Comparison of ENCODE assay signal across 8 cellular contexts in the genomic region with DNA sequence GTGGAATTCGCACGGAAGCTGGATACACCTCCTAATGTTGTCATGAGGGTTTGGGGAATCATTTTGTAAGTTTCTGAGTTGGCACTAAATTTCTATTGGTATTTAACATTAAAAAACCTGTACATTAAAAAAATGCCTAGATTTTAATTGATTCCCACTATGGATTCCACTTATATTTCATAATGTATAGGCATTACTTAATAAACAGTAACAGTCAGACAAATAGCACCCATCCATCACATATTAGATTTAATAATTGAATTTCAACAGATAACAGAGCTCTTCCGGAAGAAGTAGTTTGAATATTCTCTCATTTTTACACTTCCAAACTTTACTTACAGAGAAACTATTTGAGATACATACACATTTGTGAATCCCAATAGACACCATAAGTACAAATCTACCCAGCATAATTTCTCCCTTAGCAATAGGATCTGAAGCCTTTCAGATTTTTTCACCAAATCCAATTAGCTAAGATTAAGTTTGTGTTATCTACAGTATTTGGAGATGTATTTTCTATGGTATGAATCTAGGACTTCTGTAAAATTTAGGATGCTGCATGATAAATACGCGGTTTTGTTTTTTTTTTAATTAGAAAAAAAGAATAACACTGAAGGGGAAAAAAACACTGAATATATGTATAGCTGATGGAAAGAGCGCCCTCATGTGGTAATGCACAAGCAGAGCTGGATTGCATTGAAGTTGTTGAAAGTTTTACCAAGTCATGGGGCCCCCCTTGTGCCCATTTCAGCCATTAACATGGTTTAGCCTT. TPM values are rescaled to one million over a fixed set of nuclear protein-coding genes. Genes with fewer than 3 reads are reported as not detected.
DNase-seq lines count a peak whose midpoint lies in the region; ATAC-seq and TF ChIP-seq lines count a peak whose summit lies in the region.

No MANE protein-coding gene starts in this region.

- no peak overlapping the region for H2AFZ ChIP-seq in OCI-LY1 (ENCODE audit: low read length)

- H3K4me3 Mint-ChIP-seq in endodermal cell, result no peak overlapping the region

- H3K79me2 ChIP-seq in OCI-LY1 (ENCODE audit: insufficient read depth, low read length), result no peaks in the 10 kb centered on the region

- intact Hi-C loops in prostate gland (cut with DNase I), result no loop called here

- TF ChIP-seq CTCF in OCI-LY1 (IDR thresholded peaks at IDR 0.05; ENCODE audit: low read length), result peak; percentile 85
- TF ChIP-seq CTCF in endodermal cell (conservative IDR thresholded peaks at IDR 0.05), result peak; percentile 95
- peak in 3 of 4 experiments; percentile 17 to 58 (median 40) for TF ChIP-seq CTCF in prostate gland (IDR thresholded peaks at IDR 0.05)

- no peak overlapping the region for H3K9ac ChIP-seq in OCI-LY1 (ENCODE audit: low read length)
- H3K9ac ChIP-seq in endodermal cell (ENCODE audit: extremely low read depth, low read length, poor library complexity, severe bottlenecking), result no peak overlapping the region

- no peak overlapping the region for H3K27ac Mint-ChIP-seq in endodermal cell

- H3K4me1 ChIP-seq in OCI-LY1 (ENCODE audit: insufficient read depth, low read length, severe bottlenecking) (no peaks in the 10 kb centered on the region), endodermal cell (ENCODE audit: control insufficient read depth, insufficient read depth, low read length) (no peaks in the 10 kb centered on the region), prostate gland (replicated peaks) (no peaks in the 10 kb centered on the region)

- no peaks in the 10 kb centered on the region for H3K9me3 Mint-ChIP-seq in endodermal cell

- 22 to 45% methylated on average over 2 to 6 of the region's 6 CpGs for WGBS in endodermal cell (ENCODE audit: insufficient coverage in 1 of 2, insufficient read length in 1 of 2), 2 experiments
- 53% methylated on average over 6 of the region's 6 CpGs for WGBS in prostate gland

- H3K36me3 ChIP-seq in OCI-LY1 (ENCODE audit: insufficient read depth, low read length) (no peaks in the 10 kb centered on the region), endodermal cell (ENCODE audit: control insufficient read depth, insufficient read depth, low read length) (no peaks in the 10 kb centered on the region), prostate gland (no peaks in the 10 kb centered on the region)

- H3K4me1 Mint-ChIP-seq in endodermal cell, result peaks cover 9% of the 10 kb centered on the region

- H3K36me3 Mint-ChIP-seq in endodermal cell (ENCODE audit: low read depth), result no peaks in the 10 kb centered on the region

- H3K27me3 Mint-ChIP-seq in endodermal cell (ENCODE audit: insufficient read depth), result no peaks in the 10 kb centered on the region

- TF ChIP-seq POLR2A in prostate gland (IDR thresholded peaks at IDR 0.05), result no peak

- H3K27me3 ChIP-seq in OCI-LY1 (ENCODE audit: insufficient read depth, low read length) (no peaks in the 10 kb centered on the region), endodermal cell (ENCODE audit: control insufficient read depth, insufficient read depth, low read length, poor library complexity, severe bottlenecking) (no peaks in the 10 kb centered on the region), prostate gland (replicated peaks; ENCODE audit: insufficient read depth) (no peaks in the 10 kb centered on the region)

- H3K4me3 ChIP-seq in OCI-LY1 (ENCODE audit: low read depth, low read length, poor library complexity, severe bottlenecking), result no peak overlapping the region
- no peak overlapping the region for H3K4me3 ChIP-seq in endodermal cell (ENCODE audit: low read length)
- no peak overlapping the region for H3K4me3 ChIP-seq in prostate gland

- ATAC-seq in GM19023 (IDR thresholded peaks at IDR 0.05; ENCODE audit: unreplicated experiment) (peak; percentile 52), HG03196 (IDR thresholded peaks at IDR 0.05; ENCODE audit: unreplicated experiment) (peak; percentile 73)

- H3F3A ChIP-seq in OCI-LY1 (ENCODE audit: insufficient read depth, low read length), result no peaks in the 10 kb centered on the region

- H3K27ac ChIP-seq in OCI-LY1 (ENCODE audit: low read depth, low read length, poor library complexity, severe bottlenecking) (no peak overlapping the region), endodermal cell (ENCODE audit: low read depth, low read length) (no peak overlapping the region), prostate gland (no peak overlapping the region)

- DNase-seq in DMS114 treated with DMSO at 0.1 percent for 48 hours (lab: John Stamatoyannopoulos, UW; ENCODE audit: unreplicated experiment) (peak; percentile 20), endodermal cell (peak; percentile 71), prostate gland (ENCODE audit: low spot score) (no peak), anterior cingulate cortex (lab: John Stamatoyannopoulos, UW) (no peak), activated gamma-delta T cell treated with Interleukin-2 at 50 U/mL for 16 hours (no peak)

- no peaks in the 10 kb centered on the region for H4K20me1 ChIP-seq in OCI-LY1 (ENCODE audit: insufficient read depth, low read length)

- no peaks in the 10 kb centered on the region for H3K9me2 ChIP-seq in OCI-LY1 (ENCODE audit: low read depth, low read length)

- no peak overlapping the region for H3K4me2 ChIP-seq in OCI-LY1 (ENCODE audit: low read length)

- H3K9me3 ChIP-seq in OCI-LY1 (ENCODE audit: low read length), result no peaks in the 10 kb centered on the region
- no peaks in the 10 kb centered on the region for H3K9me3 ChIP-seq in endodermal cell (ENCODE audit: control insufficient read depth, low read length)
- no peaks in the 10 kb centered on the region for H3K9me3 ChIP-seq in prostate gland

RNA-seq across cellular contexts. Expression of a gene that starts 12.2 kb away (rescaled TPM):
- total RNA-seq in endodermal cell, result not detected
- 0.39 TPM for polyA plus RNA-seq in endodermal cell (2013, experiment 1 of 2)
- polyA plus RNA-seq in endodermal cell (2013, experiment 2 of 2), result 0.54 TPM
- 1 to 10 TPM in 1 of 2 donors, not detected in 1; 2.8 TPM for total RNA-seq in prostate gland

RNA-seq across cellular contexts. Expression of a gene that starts 29.3 kb away (rescaled TPM):
- total RNA-seq in endodermal cell, result not detected
- polyA plus RNA-seq in endodermal cell (2013, experiment 1 of 2), result not detected
- polyA plus RNA-seq in endodermal cell (2013, experiment 2 of 2), result not detected
- total RNA-seq in prostate gland, result under 1 TPM in 1 of 2 donors, not detected in 1; 0.23 TPM

RNA-seq across cellular contexts. Expression of a gene that starts 42.6 kb away (rescaled TPM):
- not detected for total RNA-seq in endodermal cell
- polyA plus RNA-seq in endodermal cell (2013, experiment 1 of 2), result not detected
- not detected for polyA plus RNA-seq in endodermal cell (2013, experiment 2 of 2)
- not detected for total RNA-seq in prostate gland

RNA-seq across cellular contexts. Expression of a gene that starts 59.0 kb away (rescaled TPM):
- total RNA-seq in endodermal cell (not detected), prostate gland (not detected)
- polyA plus RNA-seq in endodermal cell (2013, experiment 1 of 2), result not detected
- polyA plus RNA-seq in endodermal cell (2013, experiment 2 of 2), result not detected

Comparison
In these comparisons a context has a peak if more than half of its experiments do, and no peak if none do; other contexts are left out.
1. DNase-seq: peak in DMS114 treated with DMSO at 0.1 percent for 48 hours (single experiment) and endodermal cell (single experiment); none in prostate gland (single experiment), anterior cingulate cortex (0 of 58) and activated gamma-delta T cell treated with Interleukin-2 at 50 U/mL for 16 hours (single experiment).
2. CTCF ChIP-seq: peak in every context shown above with its lines; median percentile 95 in endodermal cell; 85 in OCI-LY1; 40 in prostate gland.